Comparison of ENCODE assay signal across 23 cellular contexts in genomic region chr6:33004940-33005339, GRCh38. TPM values are rescaled to one million over a fixed set of nuclear protein-coding genes. Genes with fewer than 3 reads are reported as not detected.
"Had no signal": no experiment of that assay in that cellular context is flagged by ENCODE, and none has a peak within 500 bp of the region (broad histone marks: within the 10 kb centered on the region; RNA-seq: fewer than 3 reads in every experiment).

No MANE protein-coding gene starts in this region.

- H3K9me3 ChIP-seq: MG63, SJSA1 had no signal

- FAIRE-seq: HTR-8/SVneo, RCC 7860 had no signal

- H3K27ac ChIP-seq: HL-60, SJSA1, SK-N-MC had no signal

- H3K4me1 ChIP-seq: SJSA1 had no signal

- DNase-seq: Karpas-422, KG1, MG63, NCI-H1092 treated with DMSO at 0.1 percent for 48 hours, NCI-H1436, NCI-H187, NCI-H2029, NCI-H2081 treated with DMSO at 0.1 percent for 48 hours, NCI-H2171, NCI-H226, NCI-H446, NCI-H510A, NCI-H524 treated with DMSO at 0.1 percent for 48 hours, NCI-H69, NCI-H774, Right ventricle myocardium superior, RPMI8226, SIG-M5 had no signal

- H3K4me3 ChIP-seq: MG63, SJSA1, SK-N-MC had no signal

- H3K36me3 ChIP-seq: MG63, SJSA1 had no signal

RNA-seq across cellular contexts. Expression of gene HLA-DOA, which starts 4.5 kb away (rescaled TPM):
- total RNA-seq: SJSA1 had no signal
